Comparison of ENCODE assay signal across 15 cellular contexts in the genomic region with DNA sequence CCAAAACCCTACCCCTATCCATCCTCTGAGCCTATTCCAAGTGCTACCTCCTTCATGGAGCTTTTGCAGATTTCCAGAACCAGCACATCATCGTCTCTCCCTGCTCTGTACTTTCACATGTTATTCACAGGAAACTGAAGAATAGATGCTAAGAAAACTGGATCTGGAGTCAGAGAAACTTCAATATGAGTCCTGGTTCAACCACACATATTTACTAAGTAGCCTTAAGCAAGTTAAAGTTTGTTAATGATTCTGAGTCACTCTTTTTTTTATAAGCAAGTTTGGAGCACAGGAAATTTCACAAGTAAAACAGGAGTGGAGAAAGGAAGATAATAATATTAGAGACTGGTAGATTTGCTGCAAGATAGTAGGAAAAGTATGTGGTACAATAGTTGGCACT.
DNase-seq lines count a peak whose midpoint lies in the region; ATAC-seq and TF ChIP-seq lines count a peak whose summit lies in the region.
"Had no signal": no experiment of that assay in that cellular context is flagged by ENCODE, and none has a peak within 500 bp of the region (broad histone marks: within the 10 kb centered on the region; RNA-seq: fewer than 3 reads in every experiment).

No MANE protein-coding gene starts in this region.

- H3K27ac Mint-ChIP-seq in HFFc6 = peak overlapping the region; percentile 25
- no peak overlapping the region for H3K27ac Mint-ChIP-seq in mesothelial cell of epicardium
- no peak overlapping the region for H3K27ac Mint-ChIP-seq in Caco-2 (ENCODE audit: unreplicated experiment)

- no peaks in the 10 kb centered on the region for H3K9me3 ChIP-seq in Caco-2
- H3K9me3 ChIP-seq: heart left ventricle, upper lobe of right lung had no signal

- H3K4me3 Mint-ChIP-seq in HFFc6 (peak overlapping the region; percentile 53), mesothelial cell of epicardium (no peak overlapping the region), Caco-2 (ENCODE audit: unreplicated experiment) (no peak overlapping the region)

- CTCF ChIA-PET in Caco-2 (lab: Charles Lee) = no interaction called here

- no peaks in the 10 kb centered on the region for H3K9me3 Mint-ChIP-seq in HFFc6
- H3K9me3 Mint-ChIP-seq in mesothelial cell of epicardium = no peaks in the 10 kb centered on the region
- no peaks in the 10 kb centered on the region for H3K9me3 Mint-ChIP-seq in Caco-2 (ENCODE audit: unreplicated experiment)

- no peak for TF ChIP-seq CTCF in HFFc6 (IDR thresholded peaks at IDR 0.05)
- TF ChIP-seq CTCF in foreskin keratinocyte (conservative IDR thresholded peaks at IDR 0.05) = no peak
- TF ChIP-seq CTCF in mesothelial cell of epicardium (IDR thresholded peaks at IDR 0.05; ENCODE audit: unreplicated experiment) = no peak
- no peak for TF ChIP-seq CTCF in Caco-2 (IDR thresholded peaks at IDR 0.05; ENCODE audit: insufficient read depth in 1 of 2, low read depth in 1 of 2, low read length in 1 of 2, severe bottlenecking in 1 of 2, unreplicated experiment in 1 of 2)

- no peak overlapping the region for H3K27ac ChIP-seq in foreskin keratinocyte
- H3K27ac ChIP-seq: upper lobe of right lung had no signal

- BruUV-seq in Caco-2 (replicated peaks; lab: Mats Ljungman, UMichigan) = no TSS peak

- H3K4me3 ChIP-seq in Caco-2 (ENCODE audit: low read depth, low read length) = no peak overlapping the region
- H3K4me3 ChIP-seq: upper lobe of right lung had no signal

- H3K27me3 ChIP-seq in foreskin keratinocyte = no peaks in the 10 kb centered on the region
- H3K27me3 ChIP-seq in Caco-2 (replicated peaks; ENCODE audit: control insufficient read depth, insufficient read depth, low read length) = no peaks in the 10 kb centered on the region
- H3K27me3 ChIP-seq: heart left ventricle, upper lobe of right lung had no signal

- H3K4me1 ChIP-seq in foreskin keratinocyte (no peaks in the 10 kb centered on the region), Caco-2 (no peaks in the 10 kb centered on the region)
- H3K4me1 ChIP-seq: upper lobe of right lung had no signal

- DNase-seq in AG08395 (ENCODE audit: low spot score) (peak; percentile 27), HFFc6 (peak; percentile 32), foreskin keratinocyte (peak; percentile 22 to 47), mesothelial cell of epicardium (ENCODE audit: low spot score in 2 of 2, unreplicated experiment in 2 of 2) (no peak), NCI-H2081 (lab: John Stamatoyannopoulos, UW) (no peak), Caco-2 (no peak)
- DNase-seq: activated T-cell treated with anti-CD3 and anti-CD28 coated beads, Interleukin-2, amount 50 U/mL, for 1 hour; aorta; DMS79; effector CD4-positive, alpha-beta T cell; heart left ventricle; NCI-H748 treated with DMSO at 0.1 percent for 48 hours; upper lobe of right lung had no signal

- peaks cover 11% of the 10 kb centered on the region for H3K4me1 Mint-ChIP-seq in HFFc6 (ENCODE audit: low read depth)
- peaks cover 3% of the 10 kb centered on the region for H3K4me1 Mint-ChIP-seq in mesothelial cell of epicardium
- H3K4me1 Mint-ChIP-seq in Caco-2 (ENCODE audit: low read depth, unreplicated experiment) = no peaks in the 10 kb centered on the region

- H3K36me3 ChIP-seq in Caco-2 (ENCODE audit: control insufficient read depth, insufficient read depth, low read length) = no peaks in the 10 kb centered on the region
- H3K36me3 ChIP-seq: upper lobe of right lung had no signal

- intact Hi-C loops in Caco-2 (cut with micrococcal nuclease; ENCODE audit: unreplicated experiment) = no loop called here

- no peaks in the 10 kb centered on the region; the same call in 1 of the 2 replicates for H3K27me3 Mint-ChIP-seq in HFFc6 (ENCODE audit: insufficient read depth)
- no peaks in the 10 kb centered on the region for H3K27me3 Mint-ChIP-seq in mesothelial cell of epicardium (ENCODE audit: low read depth)
- no peaks in the 10 kb centered on the region for H3K27me3 Mint-ChIP-seq in Caco-2 (ENCODE audit: insufficient read depth, unreplicated experiment)

- POLR2A ChIA-PET in Caco-2 (lab: Charles Lee) = no interaction called here

- ATAC-seq in SK-N-SH treated with all-trans-retinoic acid at 6 μM for 48 hours (no peak), foreskin keratinocyte (peak; percentile 67), HG02588 (IDR thresholded peaks at IDR 0.05; ENCODE audit: unreplicated experiment) (no peak)
- ATAC-seq: upper lobe of right lung had no signal

- H3K36me3 Mint-ChIP-seq in HFFc6 (ENCODE audit: low read depth) = no peaks in the 10 kb centered on the region
- peaks cover 9% of the 10 kb centered on the region for H3K36me3 Mint-ChIP-seq in mesothelial cell of epicardium
- peaks cover 12% of the 10 kb centered on the region for H3K36me3 Mint-ChIP-seq in Caco-2 (ENCODE audit: insufficient read depth, unreplicated experiment)

TF ChIP-seq in SK-N-SH treated with all-trans-retinoic acid at 6 μM for 48 hours, 23 proteins besides CTCF, POLR2A, EP300 and RAD21:
- no peak for TF ChIP-seq ZNF565 (CRISPR knock-in tag; conservative IDR thresholded peaks at IDR 0.05; ENCODE audit: low read depth)
- TF ChIP-seq RARB (CRISPR knock-in tag; IDR thresholded peaks at IDR 0.05) = no peak
- TF ChIP-seq ZFP30 (CRISPR knock-in tag; IDR thresholded peaks at IDR 0.05) = no peak
- TF ChIP-seq ISL1 (CRISPR knock-in tag; IDR thresholded peaks at IDR 0.05) = peak; percentile 27; the same call in 1 of the 2 replicates
- TF ChIP-seq, protein P1, sequence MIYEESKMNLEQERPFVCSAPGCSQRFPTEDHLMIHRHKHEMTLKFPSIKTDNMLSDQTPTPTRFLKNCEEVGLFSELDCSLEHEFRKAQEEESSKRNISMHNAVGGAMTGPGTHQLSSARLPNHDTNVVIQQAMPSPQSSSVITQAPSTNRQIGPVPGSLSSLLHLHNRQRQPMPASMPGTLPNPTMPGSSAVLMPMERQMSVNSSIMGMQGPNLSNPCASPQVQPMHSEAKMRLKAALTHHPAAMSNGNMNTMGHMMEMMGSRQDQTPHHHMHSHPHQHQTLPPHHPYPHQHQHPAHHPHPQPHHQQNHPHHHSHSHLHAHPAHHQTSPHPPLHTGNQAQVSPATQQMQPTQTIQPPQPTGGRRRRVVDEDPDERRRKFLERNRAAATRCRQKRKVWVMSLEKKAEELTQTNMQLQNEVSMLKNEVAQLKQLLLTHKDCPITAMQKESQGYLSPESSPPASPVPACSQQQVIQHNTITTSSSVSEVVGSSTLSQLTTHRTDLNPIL (CRISPR knock-in tag; IDR thresholded peaks at IDR 0.05; ENCODE audit: low read depth) = no peak
- TF ChIP-seq PPARA (CRISPR knock-in tag; IDR thresholded peaks at IDR 0.05; ENCODE audit: borderline replicate concordance) = no peak
- TF ChIP-seq ZFP3 (CRISPR knock-in tag; IDR thresholded peaks at IDR 0.05) = no peak

Comparison
In these comparisons a context has a peak if more than half of its experiments do, and no peak if none do; other contexts are left out.
1. DNase-seq: peak in AG08395 (single experiment), HFFc6 (single experiment) and foreskin keratinocyte (2 of 2); none in mesothelial cell of epicardium (0 of 2), NCI-H2081 (0 of 2) and Caco-2 (0 of 2).